Comparison of ENCODE assay signal across 11 cellular contexts in genomic region chr12:21065845-21066244, GRCh38.
A peak's percentile ranks its signal among the peaks of the same experiment; 100 is the strongest.
DNase-seq lines count a peak whose midpoint lies in the region; ATAC-seq and TF ChIP-seq lines count a peak whose summit lies in the region.
"Had no signal": no experiment of that assay in that cellular context is flagged by ENCODE, and none has a peak within 500 bp of the region (broad histone marks: within the 10 kb centered on the region; RNA-seq: fewer than 3 reads in every experiment).

No MANE protein-coding gene starts in this region.

- DNase-seq in DMS 273 (lab: John Stamatoyannopoulos, UW; ENCODE audit: unreplicated experiment): peak; percentile 2
- no peak for DNase-seq in DMS 273 treated with DMSO at 0.1 percent for 48 hours (lab: John Stamatoyannopoulos, UW)
- peak; percentile 20 for DNase-seq in LoVo (ENCODE audit: low spot score)
- no peak for DNase-seq in osteoblast (ENCODE audit: insufficient read length, low spot score, missing footprints)
- DNase-seq in AG08395 (ENCODE audit: low spot score): no peak
- DNase-seq in foreskin fibroblast: no peak
- DNase-seq: activated B cell treated with CpG ODN at 0.5 μM for 24 hours; activated naive CD8-positive, alpha-beta T cell treated with anti-CD3 and anti-CD28 coated beads, Interleukin-2, amount 10 ng/mL, durations not matched to agents 7 days and 5 days; NCI-H524 had no signal

- H3K27ac Mint-ChIP-seq in brain: no peak overlapping the region
- H3K27ac Mint-ChIP-seq: activated B cell treated with CpG ODN at 0.5 μM for 24 hours; activated naive CD8-positive, alpha-beta T cell treated with anti-CD3 and anti-CD28 coated beads, Interleukin-2, amount 10 ng/mL, durations not matched to agents 7 days and 5 days had no signal

- H3K36me3 Mint-ChIP-seq in brain: no peaks in the 10 kb centered on the region
- H3K36me3 Mint-ChIP-seq: activated naive CD8-positive, alpha-beta T cell treated with anti-CD3 and anti-CD28 coated beads, Interleukin-2, amount 10 ng/mL, durations not matched to agents 7 days and 5 days had no signal

- no peak overlapping the region for H3K4me2 ChIP-seq in osteoblast (ENCODE audit: insufficient read depth, low read length)

- H3K9me3 ChIP-seq in osteoblast (ENCODE audit: low read depth, low read length): no peaks in the 10 kb centered on the region

- H3K4me3 ChIP-seq in osteoblast (ENCODE audit: insufficient read depth, low read length) (no peak overlapping the region), foreskin fibroblast (ENCODE audit: low read depth in 1 of 2, low read length in 2 of 2) (no peak overlapping the region)

- no peaks in the 10 kb centered on the region for H4K20me1 ChIP-seq in osteoblast (ENCODE audit: insufficient read depth, low read length)

- H3K4me1 Mint-ChIP-seq in brain: no peaks in the 10 kb centered on the region
- H3K4me1 Mint-ChIP-seq: activated B cell treated with CpG ODN at 0.5 μM for 24 hours; activated naive CD8-positive, alpha-beta T cell treated with anti-CD3 and anti-CD28 coated beads, Interleukin-2, amount 10 ng/mL, durations not matched to agents 7 days and 5 days had no signal

- peaks cover 0 to 8% (median 0%) of the 10 kb centered on the region in 5 experiments for H3K9me3 Mint-ChIP-seq in brain

- no peak overlapping the region for H3K4me3 Mint-ChIP-seq in brain
- H3K4me3 Mint-ChIP-seq: activated B cell treated with CpG ODN at 0.5 μM for 24 hours; activated naive CD8-positive, alpha-beta T cell treated with anti-CD3 and anti-CD28 coated beads, Interleukin-2, amount 10 ng/mL, durations not matched to agents 7 days and 5 days had no signal

- H3K79me2 ChIP-seq in osteoblast (ENCODE audit: insufficient read depth, low read length): no peaks in the 10 kb centered on the region

- H3K4me1 ChIP-seq in osteoblast (ENCODE audit: insufficient read depth, low read length): no peaks in the 10 kb centered on the region

- no peaks in the 10 kb centered on the region for H3K27me3 Mint-ChIP-seq in brain
- H3K27me3 Mint-ChIP-seq: activated B cell treated with CpG ODN at 0.5 μM for 24 hours; activated naive CD8-positive, alpha-beta T cell treated with anti-CD3 and anti-CD28 coated beads, Interleukin-2, amount 10 ng/mL, durations not matched to agents 7 days and 5 days had no signal

- peak; percentile 37 to 45 for TF ChIP-seq CTCF in brain (conservative IDR thresholded peaks at IDR 0.05)
- peak; percentile 6 for TF ChIP-seq CTCF in osteoblast (IDR thresholded peaks at IDR 0.05; ENCODE audit: extremely low read depth, low read depth, low read length)
- TF ChIP-seq CTCF in foreskin fibroblast (IDR thresholded peaks at IDR 0.05; ENCODE audit: low read depth, low read length): no peak

- ATAC-seq in HG03439 (IDR thresholded peaks at IDR 0.05; ENCODE audit: unreplicated experiment): no peak

- no peak overlapping the region for H3K27ac ChIP-seq in osteoblast (ENCODE audit: low read depth, low read length)

- no peaks in the 10 kb centered on the region for H3K36me3 ChIP-seq in osteoblast (ENCODE audit: insufficient read depth, low read length)

- H2AFZ ChIP-seq in osteoblast (ENCODE audit: low read length): no peak overlapping the region

- no peaks in the 10 kb centered on the region for H3K27me3 ChIP-seq in osteoblast (ENCODE audit: insufficient read depth, low read length)

Comparison
In these comparisons a context has a peak if more than half of its experiments do, and no peak if none do; other contexts are left out.
1. DNase-seq: peak in DMS 273 (single experiment) and LoVo (single experiment); none in DMS 273 treated with DMSO at 0.1 percent for 48 hours (single experiment), osteoblast (single experiment), AG08395 (single experiment) and foreskin fibroblast (0 of 2).